Comparison of ENCODE assay signal across 23 cellular contexts in genomic region chr9:69248005-69248404, GRCh38.
"Had no signal": no experiment of that assay in that cellular context is flagged by ENCODE, and none has a peak within 500 bp of the region (broad histone marks: within the 10 kb centered on the region; RNA-seq: fewer than 3 reads in every experiment).

No MANE protein-coding gene starts in this region.

- H3K27ac ChIP-seq: coronary artery, dorsolateral prefrontal cortex, epithelial cell of prostate, foreskin keratinocyte, gastroesophageal sphincter, heart left ventricle, hepatocyte, left lung, lower lobe of right lung had no signal

- H3K4me1 ChIP-seq: left lung, lower lobe of right lung had no signal

- H3K4me2 ChIP-seq: hepatocyte had no signal

- H3K9me3 ChIP-seq: gastroesophageal sphincter, heart left ventricle, left lung, lower lobe of right lung, mucosa of descending colon had no signal

- H3K4me3 ChIP-seq: coronary artery, dorsolateral prefrontal cortex, gastroesophageal sphincter, heart left ventricle, hepatocyte, left lung, lower lobe of right lung, mucosa of descending colon had no signal

- H3K27me3 ChIP-seq: dorsolateral prefrontal cortex, foreskin keratinocyte, gastroesophageal sphincter, heart left ventricle, hepatocyte, left lung had no signal

- H2AFZ ChIP-seq: hepatocyte had no signal

- ATAC-seq: esophagus mucosa, foreskin keratinocyte, gastroesophageal sphincter, left colon, left lung, left ventricle myocardium superior, lower lobe of right lung, mucosa of descending colon had no signal

- DNase-seq: dermis blood vessel endothelial cell; dorsolateral prefrontal cortex; effector CD4-positive, alpha-beta T cell; effector memory CD4-positive, alpha-beta T cell; erythroblast; foreskin keratinocyte; heart left ventricle; hypothalamus; immature natural killer cell; islet precursor cell; kidney; kidney glomerular epithelial cell; left colon; left lung; left ventricle myocardium superior; lower lobe of right lung; mesenchymal stem cell; mucosa of descending colon had no signal
